ENCODE assay signal across 16 cellular contexts in the genomic region with DNA sequence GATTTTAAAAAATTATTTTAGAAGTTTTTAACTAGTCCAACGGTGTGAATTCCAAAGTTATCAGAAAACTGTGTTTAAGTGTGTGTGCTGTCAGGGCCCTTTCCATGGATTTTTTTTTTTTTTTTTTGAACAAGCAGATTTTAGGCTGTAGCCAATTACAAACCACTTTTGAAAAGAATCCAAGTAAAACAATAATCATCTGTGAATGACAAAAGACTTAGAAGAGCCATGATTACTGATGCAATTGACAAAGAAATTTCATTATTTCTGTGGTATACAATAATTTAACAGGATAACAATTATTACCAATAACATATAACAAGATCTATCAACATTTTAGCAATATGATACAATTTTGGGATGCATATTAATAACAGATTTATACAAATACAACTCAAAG. TPM values are rescaled to one million over a fixed set of nuclear protein-coding genes. Genes with fewer than 3 reads are reported as not detected.
DNase-seq lines count a peak whose midpoint lies in the region; ATAC-seq, FAIRE-seq and TF ChIP-seq lines count a peak whose summit lies in the region.
"Had no signal": no experiment of that assay in that cellular context is flagged by ENCODE, and none has a peak within 500 bp of the region (broad histone marks: within the 10 kb centered on the region; RNA-seq: fewer than 3 reads in every experiment).

No MANE protein-coding gene starts in this region.

- H3K4me3 ChIP-seq in choroid plexus epithelial cell (ENCODE audit: low read depth, low read length), result no peak overlapping the region

- intact Hi-C loops in left colon (cut with DNase I, micrococcal nuclease), result no loop called here

- DNase-seq in COR-L47 (lab: John Stamatoyannopoulos, UW), result peak; percentile 6
- peak; percentile 40 for DNase-seq in M059J (ENCODE audit: low read depth)
- peak; percentile 75 for DNase-seq in choroid plexus epithelial cell (ENCODE audit: low read depth)
- DNase-seq in iris pigment epithelial cell (ENCODE audit: low read depth), result peak; percentile 33
- DNase-seq in left colon, result no peak
- DNase-seq in HTR-8/SVneo (ENCODE audit: insufficient read length, low spot score), result no peak
- DNase-seq: activated CD4-positive, alpha-beta T cell treated with anti-CD3 and anti-CD28 coated beads, Interleukin-2, amount 50 U/mL, for 48 hours; H7; hippocampal formation; MV-4-11; NCI-H1930; NCI-H524 treated with DMSO at 0.1 percent for 48 hours; occipital lobe; OCI-M1 had no signal

- no peak for FAIRE-seq in HTR-8/SVneo (lab: Jason Lieb, UNC)

- no peak for TF ChIP-seq CTCF in choroid plexus epithelial cell (conservative IDR thresholded peaks at IDR 0.05; ENCODE audit: low read depth, low read length)

- ATAC-seq in HG02840 (IDR thresholded peaks at IDR 0.05; ENCODE audit: low FRiP score, unreplicated experiment) (no peak), left colon (no peak), GM21423 (IDR thresholded peaks at IDR 0.05; ENCODE audit: unreplicated experiment) (no peak)

RNA-seq across cellular contexts. Expression of a gene that starts 16.2 kb away (rescaled TPM):
- total RNA-seq in M059J (2014; rRNA removed; shearing (Covaris generic)), result 155 and 192 TPM in 2 replicates
- total RNA-seq in left colon, result 10 to 100 TPM; 55.2 to 59.1 TPM

RNA-seq across cellular contexts. Expression of a gene that starts 29.9 kb away (rescaled TPM):
- total RNA-seq in M059J (2014; rRNA removed; shearing (Covaris generic)), result 44.2 and 76.1 TPM in 2 replicates
- 100 to 1,000 TPM; 110 to 146 TPM for total RNA-seq in left colon

RNA-seq across cellular contexts. Expression of a gene that starts 58.1 kb away (rescaled TPM):
- 12.6 and 15.5 TPM in 2 replicates for total RNA-seq in M059J (2014; rRNA removed; shearing (Covaris generic))
- 1 to 10 TPM in 1 of 2 donors, under 1 TPM in 1; 0.56 to 1.6 TPM for total RNA-seq in left colon

Comparison
In these comparisons a context has a peak if more than half of its experiments do, and no peak if none do; other contexts are left out.
1. DNase-seq: peak in COR-L47 (single experiment), M059J (single experiment), choroid plexus epithelial cell (single experiment) and iris pigment epithelial cell (single experiment); none in left colon (0 of 2) and HTR-8/SVneo (single experiment).